ENCODE assay signal across 12 cellular contexts in genomic region chr17:76940738-76941350, GRCh38.
DNase-seq lines count a peak whose midpoint lies in the region; ATAC-seq and TF ChIP-seq lines count a peak whose summit lies in the region.
"Had no signal": no experiment of that assay in that cellular context is flagged by ENCODE, and none has a peak within 500 bp of the region (broad histone marks: within the 10 kb centered on the region; RNA-seq: fewer than 3 reads in every experiment).

No MANE protein-coding gene starts in this region.

- no peak overlapping the region for H2BK120ac ChIP-seq in mesendoderm (ENCODE audit: low read depth, low read length)

- no peak overlapping the region for H3K56ac ChIP-seq in mesendoderm (ENCODE audit: low read length)

- H2BK5ac ChIP-seq in mesendoderm (ENCODE audit: low read length), result no peak overlapping the region

- H3K18ac ChIP-seq in mesendoderm (ENCODE audit: low read length), result no peak overlapping the region

- H3K27me3 ChIP-seq in KMS-11 (ENCODE audit: insufficient read depth, low read depth), result peaks cover 43% of the 10 kb centered on the region; the same call in 1 of the 2 replicates
- no peaks in the 10 kb centered on the region for H3K27me3 ChIP-seq in mesendoderm (ENCODE audit: insufficient read depth, low read length, poor library complexity)

- peak; percentile 5 for DNase-seq in activated T-cell treated with anti-CD3 and anti-CD28 coated beads for 48 hours (ENCODE audit: low read depth)
- DNase-seq in activated T-cell treated with anti-CD3 and anti-CD28 coated beads, Interleukin-2, amount 50 U/mL, for 4 hours, result no peak
- DNase-seq in amniotic epithelial cell (ENCODE audit: low read depth), result peak; percentile 4
- peak; percentile 74 for DNase-seq in mesendoderm
- no peak for DNase-seq in SHP77 (lab: John Stamatoyannopoulos, UW)
- DNase-seq: aorta, midbrain, NCI-H510A treated with DMSO at 0.1 percent for 48 hours had no signal

- no peaks in the 10 kb centered on the region for H3K4me1 Mint-ChIP-seq in activated T-cell treated with anti-CD3 and anti-CD28 coated beads, Interleukin-2, amount 50 U/mL, for 4 hours (ENCODE audit: low read depth)

- H4K5ac ChIP-seq in mesendoderm (ENCODE audit: low read length), result no peak overlapping the region

- H3K4me1 ChIP-seq in KMS-11 (ENCODE audit: low read depth, poor library complexity, severe bottlenecking) (no peaks in the 10 kb centered on the region), mesendoderm (ENCODE audit: control insufficient read depth, low read depth, low read length) (peaks cover 5% of the 10 kb centered on the region)
- H3K4me1 ChIP-seq: prostate gland had no signal

- H3K4me2 ChIP-seq in KMS-11, result no peak overlapping the region
- no peak overlapping the region for H3K4me2 ChIP-seq in mesendoderm (ENCODE audit: low read length)

- H3K9ac ChIP-seq in KMS-11 (no peak overlapping the region), mesendoderm (ENCODE audit: low read length) (no peak overlapping the region)

- H3K79me2 ChIP-seq in KMS-11 (ENCODE audit: insufficient read depth, low read depth), result no peaks in the 10 kb centered on the region
- no peaks in the 10 kb centered on the region for H3K79me2 ChIP-seq in mesendoderm (ENCODE audit: control insufficient read depth, insufficient read depth, low read length)

- WGBS in mesendoderm (ENCODE audit: extremely low coverage, insufficient coverage, low lambda C conversion rate), result no CpG with 5 or more reads among the region's 13 CpGs

- H2AFZ ChIP-seq in KMS-11 (ENCODE audit: low read depth), result no peak overlapping the region

- H2BK15ac ChIP-seq in mesendoderm (replicated peaks; ENCODE audit: low read depth), result no peak overlapping the region

- H3K4me3 ChIP-seq in KMS-11 (IDR thresholded peaks at IDR 0.05; ENCODE audit: insufficient read depth, low read depth, low read length) (no peak overlapping the region), mesendoderm (ENCODE audit: low read length) (no peak overlapping the region)
- H3K4me3 ChIP-seq: prostate gland had no signal

- H3K9me3 Mint-ChIP-seq in activated T-cell treated with anti-CD3 and anti-CD28 coated beads, Interleukin-2, amount 50 U/mL, for 4 hours, result no peaks in the 10 kb centered on the region

- H3K27ac ChIP-seq in KMS-11, result no peak overlapping the region
- no peak overlapping the region for H3K27ac ChIP-seq in mesendoderm (ENCODE audit: low read depth, low read length)
- H3K27ac ChIP-seq: prostate gland had no signal

- peaks cover 2% of the 10 kb centered on the region for H3K27me3 Mint-ChIP-seq in activated T-cell treated with anti-CD3 and anti-CD28 coated beads, Interleukin-2, amount 50 U/mL, for 4 hours (ENCODE audit: low read depth)

- ATAC-seq in activated T-cell treated with anti-CD3 and anti-CD28 coated beads, Interleukin-2, amount 50 U/mL, for 4 hours, result no peak
- ATAC-seq in HG03025 (IDR thresholded peaks at IDR 0.05; ENCODE audit: low FRiP score, unreplicated experiment) (no peak), HG02840 (IDR thresholded peaks at IDR 0.05; ENCODE audit: low FRiP score, unreplicated experiment) (no peak)

- H4K8ac ChIP-seq in mesendoderm (ENCODE audit: low read depth, low read length), result no peak overlapping the region

- H3K36me3 ChIP-seq in KMS-11 (ENCODE audit: insufficient read depth), result no peaks in the 10 kb centered on the region
- H3K36me3 ChIP-seq in mesendoderm (ENCODE audit: control insufficient read depth, insufficient read depth, low read length), result no peaks in the 10 kb centered on the region
- H3K36me3 ChIP-seq: prostate gland had no signal

- no peak overlapping the region for H3K23ac ChIP-seq in mesendoderm (ENCODE audit: low read length)

- H4K20me1 ChIP-seq in KMS-11 (ENCODE audit: insufficient read depth), result no peaks in the 10 kb centered on the region

- no peak overlapping the region for H3K4ac ChIP-seq in mesendoderm (ENCODE audit: low read depth, low read length)

- H3K79me1 ChIP-seq in mesendoderm (ENCODE audit: low read length), result no peaks in the 10 kb centered on the region

- TF ChIP-seq CTCF in KMS-11 (conservative IDR thresholded peaks at IDR 0.05; ENCODE audit: low read depth, low read length), result peak; percentile 33

- no peaks in the 10 kb centered on the region for H3K36me3 Mint-ChIP-seq in activated T-cell treated with anti-CD3 and anti-CD28 coated beads, Interleukin-2, amount 50 U/mL, for 4 hours (ENCODE audit: insufficient read depth)

- no peak overlapping the region for H3K4me3 Mint-ChIP-seq in activated T-cell treated with anti-CD3 and anti-CD28 coated beads, Interleukin-2, amount 50 U/mL, for 4 hours

- no peak overlapping the region for H2AK5ac ChIP-seq in mesendoderm (ENCODE audit: low read length)

Comparison
In these comparisons a context has a peak if more than half of its experiments do, and no peak if none do; other contexts are left out.
1. DNase-seq: peak in activated T-cell treated with anti-CD3 and anti-CD28 coated beads for 48 hours (single experiment), amniotic epithelial cell (single experiment) and mesendoderm (single experiment); none in activated T-cell treated with anti-CD3 and anti-CD28 coated beads, Interleukin-2, amount 50 U/mL, for 4 hours (single experiment) and SHP77 (0 of 2).